In the genomic region with DNA sequence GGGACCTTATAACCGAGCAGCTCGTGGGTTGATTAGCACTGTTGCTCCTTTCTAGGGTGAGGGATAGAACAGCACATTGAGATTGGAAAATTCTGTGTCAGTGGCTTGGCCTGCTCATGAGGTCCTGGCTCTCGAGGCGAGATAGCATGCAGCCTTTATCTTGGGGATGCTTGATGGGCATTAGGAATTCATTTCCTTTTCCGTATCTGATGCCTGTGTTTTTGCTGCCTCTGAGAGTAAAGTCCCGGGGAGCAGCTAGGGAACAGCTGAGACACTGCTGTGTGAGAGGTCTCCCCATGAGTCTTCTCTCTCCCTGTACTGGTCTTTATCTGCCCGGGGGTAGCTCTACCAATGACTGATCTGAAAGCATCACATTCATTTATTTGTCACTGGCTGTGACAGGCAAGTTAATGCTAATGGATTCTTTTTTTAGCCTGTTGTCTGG, we compare ENCODE assay signal across 1 cellular context.
TF ChIP-seq lines count a peak whose summit lies in the region.

No MANE protein-coding gene starts in this region.

TF ChIP-seq in SK-N-SH treated with all-trans-retinoic acid at 6 μM for 48 hours, 23 proteins besides CTCF, POLR2A, EP300 and RAD21 (continued from another document):
- TF ChIP-seq, protein P1, sequence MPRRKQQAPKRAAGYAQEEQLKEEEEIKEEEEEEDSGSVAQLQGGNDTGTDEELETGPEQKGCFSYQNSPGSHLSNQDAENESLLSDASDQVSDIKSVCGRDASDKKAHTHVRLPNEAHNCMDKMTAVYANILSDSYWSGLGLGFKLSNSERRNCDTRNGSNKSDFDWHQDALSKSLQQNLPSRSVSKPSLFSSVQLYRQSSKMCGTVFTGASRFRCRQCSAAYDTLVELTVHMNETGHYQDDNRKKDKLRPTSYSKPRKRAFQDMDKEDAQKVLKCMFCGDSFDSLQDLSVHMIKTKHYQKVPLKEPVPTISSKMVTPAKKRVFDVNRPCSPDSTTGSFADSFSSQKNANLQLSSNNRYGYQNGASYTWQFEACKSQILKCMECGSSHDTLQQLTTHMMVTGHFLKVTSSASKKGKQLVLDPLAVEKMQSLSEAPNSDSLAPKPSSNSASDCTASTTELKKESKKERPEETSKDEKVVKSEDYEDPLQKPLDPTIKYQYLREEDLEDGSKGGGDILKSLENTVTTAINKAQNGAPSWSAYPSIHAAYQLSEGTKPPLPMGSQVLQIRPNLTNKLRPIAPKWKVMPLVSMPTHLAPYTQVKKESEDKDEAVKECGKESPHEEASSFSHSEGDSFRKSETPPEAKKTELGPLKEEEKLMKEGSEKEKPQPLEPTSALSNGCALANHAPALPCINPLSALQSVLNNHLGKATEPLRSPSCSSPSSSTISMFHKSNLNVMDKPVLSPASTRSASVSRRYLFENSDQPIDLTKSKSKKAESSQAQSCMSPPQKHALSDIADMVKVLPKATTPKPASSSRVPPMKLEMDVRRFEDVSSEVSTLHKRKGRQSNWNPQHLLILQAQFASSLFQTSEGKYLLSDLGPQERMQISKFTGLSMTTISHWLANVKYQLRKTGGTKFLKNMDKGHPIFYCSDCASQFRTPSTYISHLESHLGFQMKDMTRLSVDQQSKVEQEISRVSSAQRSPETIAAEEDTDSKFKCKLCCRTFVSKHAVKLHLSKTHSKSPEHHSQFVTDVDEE (CRISPR knock-in tag; IDR thresholded peaks at IDR 0.05), result peak; percentile 35; the same call in 1 of the 2 replicates
